In the genomic region with DNA sequence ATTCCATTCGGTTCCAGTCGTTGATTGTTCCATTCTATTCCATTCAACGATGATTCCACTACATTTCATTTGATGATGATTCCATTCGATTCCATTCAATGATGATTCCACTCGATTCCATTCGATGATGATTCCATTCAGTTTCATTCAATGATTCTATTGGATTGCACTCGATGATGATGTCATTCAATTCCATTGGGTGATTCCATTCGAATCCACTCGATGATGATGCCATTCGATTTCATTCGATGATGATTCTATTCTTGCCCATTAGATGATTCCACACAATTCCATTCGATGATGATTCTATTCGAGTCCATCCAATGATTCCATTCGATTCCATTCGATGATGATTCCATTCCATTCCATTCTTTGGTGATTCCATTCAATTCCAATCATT, we compare ENCODE assay signal across 25 cellular contexts.
DNase-seq lines count a peak whose midpoint lies in the region; ATAC-seq, FAIRE-seq and TF ChIP-seq lines count a peak whose summit lies in the region.
"Had no signal": no experiment of that assay in that cellular context is flagged by ENCODE, and none has a peak within 500 bp of the region (broad histone marks: within the 10 kb centered on the region; RNA-seq: fewer than 3 reads in every experiment).

No MANE protein-coding gene starts in this region.

- no peaks in the 10 kb centered on the region for H3K4me1 Mint-ChIP-seq in endodermal cell
- H3K4me1 Mint-ChIP-seq: B cell; CD4-positive, alpha-beta memory T cell; CD8-positive, alpha-beta memory T cell had no signal

- no peaks in the 10 kb centered on the region for H3K9me3 Mint-ChIP-seq in endodermal cell

- H3K27me3 Mint-ChIP-seq in endodermal cell (ENCODE audit: insufficient read depth), result no peaks in the 10 kb centered on the region
- H3K27me3 Mint-ChIP-seq: B cell; CD4-positive, alpha-beta memory T cell; CD8-positive, alpha-beta memory T cell had no signal

- H3K27ac ChIP-seq in HepG2 (ENCODE audit: extremely low read length, insufficient read depth, low read length) (no peak overlapping the region), right lobe of liver (no peak overlapping the region), endodermal cell (ENCODE audit: low read depth, low read length) (no peak overlapping the region)
- H3K27ac ChIP-seq: 22Rv1; A549; BLaER1 treated with 17β-estradiol and CSF1 and Interleukin-3, amounts not matched to agents 10 nM and 100 nM; C4-2B had no signal

- no peak overlapping the region for H3K27ac Mint-ChIP-seq in endodermal cell
- H3K27ac Mint-ChIP-seq: B cell; CD8-positive, alpha-beta memory T cell had no signal

- H3K9me3 ChIP-seq in HepG2 (ENCODE audit: low read length) (peaks cover 82% of the 10 kb centered on the region), right lobe of liver (peaks cover 0 to 27% (median 0%) of the 10 kb centered on the region in 4 donors), endodermal cell (ENCODE audit: control insufficient read depth, low read length) (peaks cover 81% of the 10 kb centered on the region)

- TF ChIP-seq CTCF in HepG2 (CRISPR knock-in tag; IDR thresholded peaks at IDR 0.05), result no peak
- TF ChIP-seq CTCF in right lobe of liver (IDR thresholded peaks at IDR 0.05), result no peak
- TF ChIP-seq CTCF in endodermal cell (conservative IDR thresholded peaks at IDR 0.05), result no peak

- CTCF ChIA-PET in HepG2 (lab: Yijun Ruan, JAX; ENCODE audit: low intra/inter-chr PET ratio, low total read pairs), result no interaction called here

- BruUV-seq in HepG2 (replicated peaks; lab: Mats Ljungman, UMichigan), result no TSS peak

- H3K36me3 ChIP-seq in HepG2 (replicated peaks in 1 of 2; ENCODE audit: control insufficient read depth in 1 of 2, insufficient read depth in 2 of 2, low read length in 2 of 2) (no peaks in the 10 kb centered on the region), right lobe of liver (no peaks in the 10 kb centered on the region), endodermal cell (ENCODE audit: control insufficient read depth, insufficient read depth, low read length) (no peaks in the 10 kb centered on the region)
- H3K36me3 ChIP-seq: BLaER1 treated with 17β-estradiol and CSF1 and Interleukin-3, amounts not matched to agents 10 nM and 100 nM had no signal

- DNase-seq in HepG2 (ENCODE audit: low spot score) (no peak), right lobe of liver (no peak), endodermal cell (no peak)
- no peak for DNase-seq in activated CD4-positive, alpha-beta T cell treated with anti-CD3 and anti-CD28 coated beads, Interleukin-2, amount 50 U/mL, for 4 hours
- DNase-seq: AML-193; CD4-positive, alpha-beta memory T cell; CD8-positive, alpha-beta memory T cell; COR-L47; DMS 273 treated with DMSO at 0.1 percent for 48 hours; DMS153; DMS53; DMS79; DND-41; EL; GDM1 had no signal

- H3K9ac ChIP-seq in HepG2 (ENCODE audit: insufficient read depth, low read depth, low read length), result no peak overlapping the region
- no peak overlapping the region for H3K9ac ChIP-seq in endodermal cell (ENCODE audit: extremely low read depth, low read length, poor library complexity, severe bottlenecking)
- H3K9ac ChIP-seq: BLaER1 treated with 17β-estradiol and CSF1 and Interleukin-3, amounts not matched to agents 10 nM and 100 nM had no signal

- TF ChIP-seq POLR2A in HepG2 (IDR thresholded peaks at IDR 0.05; ENCODE audit: insufficient read depth in 1 of 2, low read depth in 2 of 2, low read length in 2 of 2) (no peak), right lobe of liver (IDR thresholded peaks at IDR 0.05) (no peak)

- H3K36me3 Mint-ChIP-seq in endodermal cell (ENCODE audit: low read depth), result no peaks in the 10 kb centered on the region

- no peak for TF ChIP-seq RAD21 in HepG2 (CRISPR knock-in tag; IDR thresholded peaks at IDR 0.05)

- no peak overlapping the region for H3K4me2 ChIP-seq in HepG2 (ENCODE audit: low read depth, low read length)
- H3K4me2 ChIP-seq: A549; BLaER1 treated with 17β-estradiol and CSF1 and Interleukin-3, amounts not matched to agents 10 nM and 100 nM had no signal

- ATAC-seq in HepG2 (no peak), right lobe of liver (no peak), GM18909 (IDR thresholded peaks at IDR 0.05; ENCODE audit: poor library complexity, unreplicated experiment) (no peak)
- ATAC-seq: A549, GM12878 had no signal

- intact Hi-C loops in HepG2 (cut with micrococcal nuclease; ENCODE audit: unreplicated experiment) (no loop called here), right lobe of liver (cut with DNase I) (no loop called here)

- H3K4me3 ChIP-seq in HepG2 (replicated peaks in 1 of 3; ENCODE audit: insufficient read depth in 1 of 3, low read depth in 2 of 3, low read length in 3 of 3) (no peak overlapping the region), right lobe of liver (no peak overlapping the region), endodermal cell (ENCODE audit: low read length) (peak overlapping the region; percentile 53)
- H3K4me3 ChIP-seq: A549; BLaER1 treated with 17β-estradiol and CSF1 and Interleukin-3, amounts not matched to agents 10 nM and 100 nM; GM12878 had no signal

- H4K20me1 ChIP-seq in HepG2 (ENCODE audit: insufficient read depth, low read length), result no peaks in the 10 kb centered on the region
- H4K20me1 ChIP-seq: BLaER1 treated with 17β-estradiol and CSF1 and Interleukin-3, amounts not matched to agents 10 nM and 100 nM had no signal

- TF ChIP-seq EP300 in HepG2 (IDR thresholded peaks at IDR 0.05; ENCODE audit: low read depth in 2 of 2, low read length in 2 of 2) (no peak), HepG2 (CRISPR knock-in tag; IDR thresholded peaks at IDR 0.05; ENCODE audit: borderline replicate concordance) (no peak)

- FAIRE-seq in HepG2 (lab: Jason Lieb, UNC), result no peak
- FAIRE-seq: A549, GM12878, GM12892, GM18507, GM19239 had no signal

- H3K4me1 ChIP-seq in HepG2 (ENCODE audit: insufficient read depth, low read length) (no peaks in the 10 kb centered on the region), right lobe of liver (no peaks in the 10 kb centered on the region), endodermal cell (ENCODE audit: control insufficient read depth, insufficient read depth, low read length) (no peaks in the 10 kb centered on the region)
- H3K4me1 ChIP-seq: A549; BLaER1 treated with 17β-estradiol and CSF1 and Interleukin-3, amounts not matched to agents 10 nM and 100 nM had no signal

- in situ Hi-C loops in HepG2 (cut with HindIII; ENCODE audit: extremely low pct_ligation_motif_present, low pct_unique_long_range_greater_than_20kb), result no loop called here

- POLR2A ChIA-PET in HepG2 (lab: Yijun Ruan, JAX), result no interaction called here

- H3K4me3 Mint-ChIP-seq in endodermal cell, result no peak overlapping the region
- H3K4me3 Mint-ChIP-seq: B cell; CD4-positive, alpha-beta memory T cell; CD8-positive, alpha-beta memory T cell had no signal

- WGBS in HepG2 (ENCODE audit: low lambda C conversion rate), result 14% methylated on average over 15 of the region's 15 CpGs
- 61% methylated on average over 15 of the region's 15 CpGs for WGBS in right lobe of liver (ENCODE audit: insufficient coverage, low coverage, low lambda C conversion rate, missing lambda C conversion rate)
- 91% methylated on average over 15 of the region's 15 CpGs for WGBS in endodermal cell (ENCODE audit: insufficient coverage in 1 of 2, insufficient read length in 1 of 2), 2 experiments

- H2AFZ ChIP-seq in HepG2 (ENCODE audit: low read length), result no peak overlapping the region

- H3K79me2 ChIP-seq in HepG2 (ENCODE audit: insufficient read depth, low read length), result no peaks in the 10 kb centered on the region

- no peaks in the 10 kb centered on the region for H3K27me3 ChIP-seq in HepG2 (ENCODE audit: control insufficient read depth in 1 of 2, insufficient read depth in 2 of 2, low read length in 2 of 2)
- no peaks in the 10 kb centered on the region for H3K27me3 ChIP-seq in right lobe of liver
- H3K27me3 ChIP-seq in endodermal cell (ENCODE audit: control insufficient read depth, insufficient read depth, low read length, poor library complexity, severe bottlenecking), result no peaks in the 10 kb centered on the region
- H3K27me3 ChIP-seq: BLaER1 treated with 17β-estradiol and CSF1 and Interleukin-3, amounts not matched to agents 10 nM and 100 nM had no signal

TF ChIP-seq in HepG2, 621 proteins besides CTCF, POLR2A, EP300 and RAD21:
- TF ChIP-seq CREB1 (IDR thresholded peaks at IDR 0.05), result peak; percentile 87
- TF ChIP-seq CREB1 (CRISPR knock-in tag; IDR thresholded peaks at IDR 0.05), result no peak
- no peak for TF ChIP-seq ZNF556 (CRISPR knock-in tag; IDR thresholded peaks at IDR 0.05; ENCODE audit: borderline replicate concordance)
- peak; percentile 98 for TF ChIP-seq ATF7 (IDR thresholded peaks at IDR 0.05)
- TF ChIP-seq ATF7 (CRISPR knock-in tag; IDR thresholded peaks at IDR 0.05), result no peak
